Comparison of ENCODE assay signal across 10 cellular contexts in genomic region chr22:22221043-22221442, GRCh38. TPM values are rescaled to one million over a fixed set of nuclear protein-coding genes. Genes with fewer than 3 reads are reported as not detected.
"Had no signal": no experiment of that assay in that cellular context is flagged by ENCODE, and none has a peak within 500 bp of the region (broad histone marks: within the 10 kb centered on the region; RNA-seq: fewer than 3 reads in every experiment).

No MANE protein-coding gene starts in this region.

RNA-seq across cellular contexts. Expression of gene VPREB1, which starts 23.5 kb away (rescaled TPM):
- total RNA-seq: PC-3, PC-9, Peyer's patch, Right ventricle myocardium inferior, Right ventricle myocardium superior, RPMI7951, SJCRH30, SJSA1, SK-MEL-5 had no signal
- polyA plus RNA-seq: SK-N-SH had no signal
